Comparison of ENCODE assay signal across 24 cellular contexts in genomic region chr7:46137725-46138124, GRCh38.
A peak's percentile ranks its signal among the peaks of the same experiment; 100 is the strongest.
DNase-seq lines count a peak whose midpoint lies in the region; ATAC-seq and TF ChIP-seq lines count a peak whose summit lies in the region.
"Had no signal": no experiment of that assay in that cellular context is flagged by ENCODE, and none has a peak within 500 bp of the region (broad histone marks: within the 10 kb centered on the region; RNA-seq: fewer than 3 reads in every experiment).

No MANE protein-coding gene starts in this region.

- 15% methylated on average over 3 of the region's 3 CpGs for WGBS in right lobe of liver (ENCODE audit: insufficient coverage, low coverage, low lambda C conversion rate, missing lambda C conversion rate)

- no peaks in the 10 kb centered on the region for H3K36me3 Mint-ChIP-seq in Caco-2 (ENCODE audit: insufficient read depth, unreplicated experiment)
- H3K36me3 Mint-ChIP-seq: CD14-positive monocyte; CD8-positive, alpha-beta memory T cell had no signal

- H3K4me1 Mint-ChIP-seq in Caco-2 (ENCODE audit: low read depth, unreplicated experiment), result no peaks in the 10 kb centered on the region
- H3K4me1 Mint-ChIP-seq: CD14-positive monocyte; CD8-positive, alpha-beta memory T cell had no signal

- H3K4me3 ChIP-seq in OCI-LY3 (ENCODE audit: low read length), result peak overlapping the region; percentile 54
- H3K4me3 ChIP-seq in RWPE2 (ENCODE audit: severe bottlenecking), result no peak overlapping the region
- peak overlapping the region in 1 of 3 donors; percentile 26 for H3K4me3 ChIP-seq in right lobe of liver
- H3K4me3 ChIP-seq in Caco-2 (ENCODE audit: low read depth, low read length), result no peak overlapping the region
- no peak overlapping the region for H3K4me3 ChIP-seq in dorsolateral prefrontal cortex
- H3K4me3 ChIP-seq: A549; BLaER1 treated with 17β-estradiol and CSF1 and Interleukin-3, amounts not matched to agents 10 nM and 100 nM; GM23338 had no signal

- no peaks in the 10 kb centered on the region for H3K9me3 Mint-ChIP-seq in Caco-2 (ENCODE audit: unreplicated experiment)
- H3K9me3 Mint-ChIP-seq: CD4-positive, alpha-beta T cell; GM23338; H9 had no signal

- POLR2A ChIA-PET in Caco-2 (lab: Charles Lee), result no interaction called here

- CTCF ChIA-PET in Caco-2 (lab: Charles Lee), result no interaction called here

- no peak overlapping the region for H3K27ac Mint-ChIP-seq in Caco-2 (ENCODE audit: unreplicated experiment)
- H3K27ac Mint-ChIP-seq: CD14-positive monocyte; CD4-positive, alpha-beta T cell; CD8-positive, alpha-beta memory T cell; GM23338; H9 had no signal

- no peak overlapping the region for H3K4me3 Mint-ChIP-seq in Caco-2 (ENCODE audit: unreplicated experiment)
- H3K4me3 Mint-ChIP-seq: CD14-positive monocyte; CD4-positive, alpha-beta T cell; CD8-positive, alpha-beta memory T cell; GM23338; H9 had no signal

- intact Hi-C loops in right lobe of liver (cut with DNase I) (no loop called here), Caco-2 (cut with micrococcal nuclease; ENCODE audit: unreplicated experiment) (no loop called here), dorsolateral prefrontal cortex (cut with DNase I) (no loop called here)

- TF ChIP-seq CTCF in OCI-LY3 (IDR thresholded peaks at IDR 0.05; ENCODE audit: low read depth, low read length) (no peak), RWPE2 (IDR thresholded peaks at IDR 0.05; ENCODE audit: poor library complexity, severe bottlenecking) (no peak), right lobe of liver (IDR thresholded peaks at IDR 0.05) (no peak), Caco-2 (IDR thresholded peaks at IDR 0.05; ENCODE audit: insufficient read depth in 1 of 2, low read depth in 1 of 2, low read length in 1 of 2, severe bottlenecking in 1 of 2, unreplicated experiment in 1 of 2) (no peak), dorsolateral prefrontal cortex (IDR thresholded peaks at IDR 0.05 in 54 of 56, conservative IDR thresholded peaks at IDR 0.05 in 2 of 56; ENCODE audit: low read depth in 1 of 56, partially characterized antibody in 56 of 56) (no peak)

- BruUV-seq in Caco-2 (replicated peaks; lab: Mats Ljungman, UMichigan), result no TSS peak

- TF ChIP-seq POLR2A in right lobe of liver (IDR thresholded peaks at IDR 0.05), result no peak

- H3K79me2 ChIP-seq in OCI-LY3 (ENCODE audit: low read length), result no peaks in the 10 kb centered on the region

- H3K9ac ChIP-seq in OCI-LY3 (ENCODE audit: low read length), result peak overlapping the region; percentile 62; the same call in 1 of the 2 replicates
- H3K9ac ChIP-seq: BLaER1 treated with 17β-estradiol and CSF1 and Interleukin-3, amounts not matched to agents 10 nM and 100 nM had no signal

- ATAC-seq in RWPE2 (ENCODE audit: low read depth) (no peak), left lobe of liver (peak; percentile 67), right lobe of liver (peak; percentile 18 to 75 (median 58))
- ATAC-seq: A549, GM23338, HCT116 had no signal

- peaks cover 3% of the 10 kb centered on the region for H3K36me3 ChIP-seq in OCI-LY3 (replicated peaks; ENCODE audit: low read depth, low read length)
- H3K36me3 ChIP-seq in RWPE2 (ENCODE audit: low read depth), result peaks cover 5% of the 10 kb centered on the region; the same call in 1 of the 2 replicates
- no peaks in the 10 kb centered on the region for H3K36me3 ChIP-seq in right lobe of liver
- no peaks in the 10 kb centered on the region for H3K36me3 ChIP-seq in Caco-2 (ENCODE audit: control insufficient read depth, insufficient read depth, low read length)
- H3K36me3 ChIP-seq: BE2C; BLaER1 treated with 17β-estradiol and CSF1 and Interleukin-3, amounts not matched to agents 10 nM and 100 nM had no signal

- no peaks in the 10 kb centered on the region for H4K20me1 ChIP-seq in OCI-LY3 (ENCODE audit: insufficient read depth, low read length)
- H4K20me1 ChIP-seq: BLaER1 treated with 17β-estradiol and CSF1 and Interleukin-3, amounts not matched to agents 10 nM and 100 nM had no signal

- H3K27me3 ChIP-seq in OCI-LY3 (ENCODE audit: low read depth, low read length) (no peaks in the 10 kb centered on the region), RWPE2 (ENCODE audit: insufficient read depth, poor library complexity, severe bottlenecking) (no peaks in the 10 kb centered on the region), right lobe of liver (no peaks in the 10 kb centered on the region), Caco-2 (replicated peaks; ENCODE audit: control insufficient read depth, insufficient read depth, low read length) (no peaks in the 10 kb centered on the region), dorsolateral prefrontal cortex (peaks cover 0 to 7% (median 0%) of the 10 kb centered on the region in 45 donors)
- H3K27me3 ChIP-seq: BE2C; BLaER1 treated with 17β-estradiol and CSF1 and Interleukin-3, amounts not matched to agents 10 nM and 100 nM had no signal

- H3K9me3 ChIP-seq in OCI-LY3 (ENCODE audit: insufficient read depth, low read length) (0 out of 2 replicates have a peak, but pooled peaks cover 2% of the 10 kb centered on the region), RWPE2 (ENCODE audit: severe bottlenecking) (no peaks in the 10 kb centered on the region), right lobe of liver (no peaks in the 10 kb centered on the region), Caco-2 (no peaks in the 10 kb centered on the region)
- H3K9me3 ChIP-seq: A549; BE2C; BLaER1 treated with 17β-estradiol and CSF1 and Interleukin-3, amounts not matched to agents 10 nM and 100 nM had no signal

- peak overlapping the region; percentile 94 for H3K27ac ChIP-seq in OCI-LY3 (ENCODE audit: low read length)
- H3K27ac ChIP-seq in RWPE2 (ENCODE audit: poor library complexity, severe bottlenecking), result peak overlapping the region; percentile 67
- peak overlapping the region in 1 of 3 donors; percentile 27 for H3K27ac ChIP-seq in right lobe of liver
- H3K27ac ChIP-seq in dorsolateral prefrontal cortex, result no peak overlapping the region
- H3K27ac ChIP-seq: BLaER1 treated with 17β-estradiol and CSF1 and Interleukin-3, amounts not matched to agents 10 nM and 100 nM had no signal

- peaks cover 32% of the 10 kb centered on the region for H3K4me1 ChIP-seq in OCI-LY3 (ENCODE audit: low read length)
- peaks cover 13% of the 10 kb centered on the region for H3K4me1 ChIP-seq in RWPE2 (ENCODE audit: insufficient read depth, poor library complexity, severe bottlenecking)
- peaks cover 0 to 17% (median 0%) of the 10 kb centered on the region in 4 donors for H3K4me1 ChIP-seq in right lobe of liver
- no peaks in the 10 kb centered on the region for H3K4me1 ChIP-seq in Caco-2
- H3K4me1 ChIP-seq: BE2C; BLaER1 treated with 17β-estradiol and CSF1 and Interleukin-3, amounts not matched to agents 10 nM and 100 nM had no signal

- H2AFZ ChIP-seq in OCI-LY3 (ENCODE audit: low read depth, low read length), result peak overlapping the region; percentile 87; the same call in 1 of the 2 replicates
- H2AFZ ChIP-seq: GM23338 had no signal

- H3K4me2 ChIP-seq in OCI-LY3 (ENCODE audit: low read length), result peak overlapping the region; percentile 74
- H3K4me2 ChIP-seq: A549; BLaER1 treated with 17β-estradiol and CSF1 and Interleukin-3, amounts not matched to agents 10 nM and 100 nM; GM23338 had no signal

- H3K27me3 Mint-ChIP-seq in Caco-2 (ENCODE audit: insufficient read depth, unreplicated experiment), result peaks cover 3% of the 10 kb centered on the region
- H3K27me3 Mint-ChIP-seq: CD4-positive, alpha-beta T cell had no signal

- DNase-seq in RWPE2 (ENCODE audit: low spot score) (no peak), left lobe of liver (ENCODE audit: low spot score) (no peak), right lobe of liver (no peak), Caco-2 (no peak), HuH-7.5 (ENCODE audit: low spot score) (no peak), dorsolateral prefrontal cortex (no peak)
- DNase-seq in stimulated activated CD4-positive, alpha-beta T cell treated with anti-CD3 and anti-CD28 coated beads, Interleukin-4, amount 100 ng/mL, for 24 hours, result no peak
- DNase-seq: 8988T; ACHN; AML-193; BE2C; Calu3; CD4-positive, alpha-beta T cell; CD8-positive, alpha-beta memory T cell; DMS53; DMS79 treated with DMSO at 0.1 percent for 48 hours; GF-D8; H9 had no signal

Comparison
In these comparisons a context has a peak if more than half of its experiments do, and no peak if none do; other contexts are left out.
1. H3K27ac ChIP-seq: peak in OCI-LY3 (single experiment) and RWPE2 (single experiment); none in dorsolateral prefrontal cortex (0 of 59).